Comparison of ENCODE assay signal across 14 cellular contexts in the genomic region with DNA sequence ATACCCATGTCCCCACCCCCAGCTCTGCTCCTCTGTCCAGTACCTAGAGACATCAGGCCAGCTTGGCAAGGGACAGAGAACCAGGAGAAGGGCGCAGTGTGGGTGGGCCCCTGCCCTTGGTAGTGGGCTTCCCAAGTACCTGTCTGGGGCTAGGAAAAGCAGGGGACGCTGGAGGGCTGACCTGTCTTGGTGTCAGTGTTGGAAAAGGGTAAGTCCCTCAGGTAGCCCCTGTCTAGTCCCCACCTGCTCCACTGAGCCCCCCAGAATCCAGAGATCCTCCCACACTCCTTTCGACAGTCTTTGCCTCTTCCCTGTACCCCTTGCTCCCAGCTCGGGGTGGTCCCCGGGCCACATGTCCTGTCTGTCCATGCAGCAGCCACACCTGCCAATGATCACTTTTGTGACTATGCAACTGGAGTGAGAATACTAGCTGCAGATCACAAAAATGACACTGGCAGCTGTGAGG. TPM values are rescaled to one million over a fixed set of nuclear protein-coding genes. Genes with fewer than 3 reads are reported as not detected.
A peak's percentile ranks its signal among the peaks of the same experiment; 100 is the strongest.
DNase-seq lines count a peak whose midpoint lies in the region; ATAC-seq and TF ChIP-seq lines count a peak whose summit lies in the region.
"Had no signal": no experiment of that assay in that cellular context is flagged by ENCODE, and none has a peak within 500 bp of the region (broad histone marks: within the 10 kb centered on the region; RNA-seq: fewer than 3 reads in every experiment).

No MANE protein-coding gene starts in this region.

- peak overlapping the region; percentile 73 for H3K9ac ChIP-seq in Karpas-422 (ENCODE audit: low read length)

- no peak for TF ChIP-seq POLR2A in ovary (IDR thresholded peaks at IDR 0.05)

- no peak overlapping the region for H3K4me3 ChIP-seq in CD8-positive, alpha-beta T cell (ENCODE audit: low read depth, low read length)
- H3K4me3 ChIP-seq in Karpas-422 (ENCODE audit: low read length) (no peak overlapping the region), ovary (no peak overlapping the region)

- 76 to 84% (median 82%) methylated on average over 5 of the region's 5 CpGs for WGBS in ovary, 3 donors

- CTCF ChIA-PET in CD8-positive, alpha-beta T cell (lab: Charles Lee), result interaction anchor here (0.8 to 10.7 kb wide), 17 partner anchors 10 to 235 kb away, joined by 3 to 269 read pairs (median 10); partner anchors contain the start of genes ANKZF1, ATG9A, DNAJB2 and NHEJ1

- no peak for TF ChIP-seq CTCF in CD8-positive, alpha-beta T cell (IDR thresholded peaks at IDR 0.05)
- no peak for TF ChIP-seq CTCF in ovary (IDR thresholded peaks at IDR 0.05)

- POLR2A ChIA-PET in CD8-positive, alpha-beta T cell (lab: Charles Lee), result interaction anchor here (3.1 to 3.2 kb wide), 2 partner anchors 15 to 64 kb away, joined by 22 to 42 read pairs; partner anchors contain the start of genes ANKZF1, ATG9A and DNAJB2

- no peak overlapping the region for H2AFZ ChIP-seq in Karpas-422 (ENCODE audit: low read length)

- H3K4me1 ChIP-seq in CD8-positive, alpha-beta T cell (ENCODE audit: insufficient read depth, low read length), result peaks cover 36% of the 10 kb centered on the region
- H3K4me1 ChIP-seq in Karpas-422 (ENCODE audit: low read length), result peaks cover 13% of the 10 kb centered on the region
- peaks cover 9% of the 10 kb centered on the region for H3K4me1 ChIP-seq in ovary (ENCODE audit: insufficient read depth)

- H3K27me3 ChIP-seq in CD8-positive, alpha-beta T cell (ENCODE audit: insufficient read depth, low read length), result no peaks in the 10 kb centered on the region
- 0 out of 2 replicates have a peak, but pooled peaks cover 4% of the 10 kb centered on the region for H3K27me3 ChIP-seq in Karpas-422 (ENCODE audit: low read length)
- no peaks in the 10 kb centered on the region for H3K27me3 ChIP-seq in ovary
- H3K27me3 ChIP-seq: body of pancreas had no signal

- ATAC-seq in CD8-positive, alpha-beta T cell, result no peak
- ATAC-seq in HG02571 (IDR thresholded peaks at IDR 0.05; ENCODE audit: unreplicated experiment) (no peak), HG02840 (IDR thresholded peaks at IDR 0.05; ENCODE audit: low FRiP score, unreplicated experiment) (no peak)

- no peaks in the 10 kb centered on the region for H3K36me3 Mint-ChIP-seq in CD8-positive, alpha-beta T cell
- H3K36me3 Mint-ChIP-seq in dendritic cell treated with granulocyte-macrophage colony-stimulating factor and Interleukin-4, amounts not matched to agents 40 ng/mL and 50 ng/mL, for 4 days (ENCODE audit: low read depth), result no peaks in the 10 kb centered on the region

- H3K36me3 ChIP-seq in CD8-positive, alpha-beta T cell (ENCODE audit: insufficient read depth, low read length), result no peaks in the 10 kb centered on the region
- H3K36me3 ChIP-seq in Karpas-422 (ENCODE audit: insufficient read depth, low read length), result no peaks in the 10 kb centered on the region
- no peaks in the 10 kb centered on the region for H3K36me3 ChIP-seq in ovary
- H3K36me3 ChIP-seq: neutrophil had no signal

- H3K27ac ChIP-seq in CD8-positive, alpha-beta T cell (ENCODE audit: low read depth, low read length), result no peak overlapping the region
- H3K27ac ChIP-seq in Karpas-422 (ENCODE audit: low read length) (no peak overlapping the region), ovary (peak overlapping the region; percentile 83 to 97)

- no peaks in the 10 kb centered on the region for H3K9me3 ChIP-seq in CD8-positive, alpha-beta T cell (ENCODE audit: low read length)
- no peaks in the 10 kb centered on the region for H3K9me3 ChIP-seq in Karpas-422 (ENCODE audit: low read length)
- H3K9me3 ChIP-seq in ovary, result no peaks in the 10 kb centered on the region
- H3K9me3 ChIP-seq: body of pancreas, neutrophil had no signal

- DNase-seq in CD8-positive, alpha-beta T cell, result no peak
- DNase-seq in Karpas-422 (no peak), ovary (peak in 2 of 5 donors; percentile 35), NCI-H2107 treated with DMSO at 0.1 percent for 48 hours (lab: John Stamatoyannopoulos, UW; ENCODE audit: unreplicated experiment) (no peak), UCSD-AML1 (lab: John Stamatoyannopoulos, UW; ENCODE audit: unreplicated experiment) (no peak)
- DNase-seq: DMS79, NCI-H524 treated with DMSO at 0.1 percent for 48 hours had no signal

- H3K27me3 Mint-ChIP-seq in CD8-positive, alpha-beta T cell (ENCODE audit: low read depth), result no peaks in the 10 kb centered on the region
- H3K27me3 Mint-ChIP-seq in dendritic cell treated with granulocyte-macrophage colony-stimulating factor and Interleukin-4, amounts not matched to agents 40 ng/mL and 50 ng/mL, for 4 days, result peaks cover 51% of the 10 kb centered on the region

- TF ChIP-seq EP300 in ovary (IDR thresholded peaks at IDR 0.05), result no peak

- peaks cover 35% of the 10 kb centered on the region for H3K4me1 Mint-ChIP-seq in CD8-positive, alpha-beta T cell (ENCODE audit: low read depth)
- H3K4me1 Mint-ChIP-seq in dendritic cell treated with granulocyte-macrophage colony-stimulating factor and Interleukin-4, amounts not matched to agents 40 ng/mL and 50 ng/mL, for 4 days (ENCODE audit: low read depth), result peaks cover 17% of the 10 kb centered on the region

- peak overlapping the region; percentile 87 for H3K4me2 ChIP-seq in Karpas-422 (ENCODE audit: low read depth, low read length, poor library complexity, severe bottlenecking)

- peak overlapping the region; percentile 79 for H3K27ac Mint-ChIP-seq in CD8-positive, alpha-beta T cell
- H3K27ac Mint-ChIP-seq in dendritic cell treated with granulocyte-macrophage colony-stimulating factor and Interleukin-4, amounts not matched to agents 40 ng/mL and 50 ng/mL, for 4 days, result peak overlapping the region; percentile 76

- H3K79me2 ChIP-seq in Karpas-422 (ENCODE audit: low read length), result no peaks in the 10 kb centered on the region

- H3K4me3 Mint-ChIP-seq in CD8-positive, alpha-beta T cell, result peak overlapping the region; percentile 72
- peak overlapping the region; percentile 73 for H3K4me3 Mint-ChIP-seq in dendritic cell treated with granulocyte-macrophage colony-stimulating factor and Interleukin-4, amounts not matched to agents 40 ng/mL and 50 ng/mL, for 4 days

- no peaks in the 10 kb centered on the region for H3K9me2 ChIP-seq in Karpas-422 (replicated peaks; ENCODE audit: insufficient read depth, low read length)

- H4K20me1 ChIP-seq in Karpas-422 (ENCODE audit: insufficient read depth, low read depth, low read length), result no peaks in the 10 kb centered on the region

- no peaks in the 10 kb centered on the region for H3K9me3 Mint-ChIP-seq in CD8-positive, alpha-beta T cell
- H3K9me3 Mint-ChIP-seq in dendritic cell treated with granulocyte-macrophage colony-stimulating factor and Interleukin-4, amounts not matched to agents 40 ng/mL and 50 ng/mL, for 4 days, result no peaks in the 10 kb centered on the region

- intact Hi-C loops in CD8-positive, alpha-beta T cell (cut with DNase I, micrococcal nuclease), result loop anchor here (1.0 to 2.0 kb wide), 8 partner anchors 13 to 133 kb away; partner anchors contain the start of genes ANKZF1 (in 1 of the 2), ATG9A (in 1 of the 2), DNAJB2 (in 1 of the 2) and NHEJ1 (in 1 of the 2)
- intact Hi-C loops in dendritic cell treated with granulocyte-macrophage colony-stimulating factor and Interleukin-4, amounts not matched to agents 40 ng/mL and 50 ng/mL, for 4 days (cut with micrococcal nuclease), result no loop called here
- intact Hi-C loops in ovary (cut with DNase I), result loop anchor here (2.0 to 10.0 kb wide), 5 partner anchors 15 to 133 kb away; partner anchors contain the start of genes CNPPD1 (in 2 of the 4), DNAJB2 (in 2 of the 4), RETREG2 (in 2 of the 4) and GLB1L (in 1 of the 4)

RNA-seq across cellular contexts. Expression of gene DNAJB2, which starts 14.6 kb away (rescaled TPM):
- total RNA-seq in CD8-positive, alpha-beta T cell, result 100 to 1,000 TPM; 108 to 123 TPM
- 30.9 and 55.8 TPM in 2 replicates for total RNA-seq in Karpas-422 (2014; rRNA removed; shearing (Covaris generic); ENCODE audit: low replicate concordance)
- total RNA-seq in ovary, result 100 to 1,000 TPM in 1 of 7 donors, 10 to 100 TPM in 6; 34.0 to 101 (median 85.7) TPM
- 10 to 100 TPM; 77.9 to 87.5 TPM for polyA plus RNA-seq in ovary

RNA-seq across cellular contexts. Expression of gene PTPRN, which starts 15.4 kb away (rescaled TPM):
- under 1 TPM; 0.39 to 0.46 TPM for total RNA-seq in CD8-positive, alpha-beta T cell
- not detected in 2 replicates for total RNA-seq in Karpas-422 (2014; rRNA removed; shearing (Covaris generic); ENCODE audit: low replicate concordance)
- 1 to 10 TPM in 3 of 7 donors, under 1 TPM in 3, not detected in 1; 0.12 to 2.3 (median 0.82) TPM for total RNA-seq in ovary
- polyA plus RNA-seq in ovary, result 1 to 10 TPM in 1 of 2 donors, under 1 TPM in 1; 0.08 to 1.3 TPM
- total RNA-seq: T-helper 1 cell treated with Interleukin-12 subunit alpha and Interleukin-12 subunit beta and Interleukin-4 antibody, amounts not matched to agents 30 ng/mL and 1 ng/mL, for 36 hours had no signal

RNA-seq across cellular contexts. Expression of gene RESP18, which starts 38.8 kb away (rescaled TPM):
- not detected for total RNA-seq in CD8-positive, alpha-beta T cell
- total RNA-seq in Karpas-422 (2014; rRNA removed; shearing (Covaris generic); ENCODE audit: low replicate concordance), result not detected in 2 replicates
- not detected for total RNA-seq in ovary
- polyA plus RNA-seq in ovary, result not detected
- total RNA-seq: body of pancreas; glomerular endothelial cell; T-helper 1 cell treated with Interleukin-12 subunit alpha and Interleukin-12 subunit beta and Interleukin-4 antibody, amounts not matched to agents 30 ng/mL and 1 ng/mL, for 36 hours had no signal

RNA-seq across cellular contexts. Expression of gene TUBA4A, which starts 40.1 kb away (rescaled TPM):
- total RNA-seq in CD8-positive, alpha-beta T cell, result 100 to 1,000 TPM; 322 TPM
- 32.6 and 61.8 TPM in 2 replicates for total RNA-seq in Karpas-422 (2014; rRNA removed; shearing (Covaris generic); ENCODE audit: low replicate concordance)
- 10 to 100 TPM in 6 of 7 donors, 1 to 10 TPM in 1; 8.4 to 53.6 (median 16.5) TPM for total RNA-seq in ovary
- 10 to 100 TPM in 1 of 2 donors, 1 to 10 TPM in 1; 7.9 to 42.2 TPM for polyA plus RNA-seq in ovary

RNA-seq across cellular contexts. Expression of gene TUBA4B, which starts 40.7 kb away (rescaled TPM):
- total RNA-seq in CD8-positive, alpha-beta T cell, result not detected
- not detected in 2 replicates for total RNA-seq in Karpas-422 (2014; rRNA removed; shearing (Covaris generic); ENCODE audit: low replicate concordance)
- total RNA-seq in ovary, result 10 to 100 TPM in 1 of 7 donors, 1 to 10 TPM in 1, under 1 TPM in 3, not detected in 2; 0.27 to 13.2 (median 0.83) TPM
- under 1 TPM; 0.18 to 0.34 TPM for polyA plus RNA-seq in ovary
- total RNA-seq: body of pancreas, glomerular endothelial cell had no signal

Comparison
In these comparisons a context has a peak if more than half of its experiments do, and no peak if none do; other contexts are left out.
1. H3K27ac ChIP-seq: peak in ovary (2 of 2); none in CD8-positive, alpha-beta T cell (single experiment) and Karpas-422 (single experiment).